ENCODE assay signal across 8 cellular contexts in genomic region chrX:47513034-47513696, GRCh38. TPM values are rescaled to one million over a fixed set of nuclear protein-coding genes. Genes with fewer than 3 reads are reported as not detected.
DNase-seq lines count a peak whose midpoint lies in the region; ATAC-seq, FAIRE-seq and TF ChIP-seq lines count a peak whose summit lies in the region.
"Not testable (repeated sequence)": the region's sequence is repeated elsewhere in the genome, so short reads cannot be mapped to it uniquely, and the experiment has no call there.

No MANE protein-coding gene starts in this region.

- not testable (repeated sequence) for TF ChIP-seq EP300 in GM12878 (IDR thresholded peaks at IDR 0.05; ENCODE audit: borderline replicate concordance in 1 of 2, control insufficient read depth in 1 of 2, low read depth in 2 of 2, low read length in 2 of 2)

- H2AFZ ChIP-seq in GM23248 (0 out of 2 replicates have a peak overlapping the region, but pooled peaks have one; percentile 51), GM12878 (ENCODE audit: control insufficient read depth, low read depth, low read length) (peak overlapping the region; percentile 80)

- H3K4me3 ChIP-seq in CD8-positive, alpha-beta memory T cell (ENCODE audit: low read length) = peak overlapping the region; percentile 53
- H3K4me3 ChIP-seq in GM23248 (peak overlapping the region; percentile 53), GM12878 (peak overlapping the region; percentile 38; the same call in 1 of the 2 replicates)
- H3K4me3 ChIP-seq in naive thymus-derived CD4-positive, alpha-beta T cell (ENCODE audit: low read length) = peak overlapping the region; percentile 62

- WGBS in GM23248 (ENCODE audit: low coverage in 1 of 2, low lambda C conversion rate in 2 of 2, missing lambda C conversion rate in 2 of 2), 2 experiments = 13 to 15% methylated on average over 4 to 17 of the region's 67 CpGs
- 32% methylated on average over 21 of the region's 67 CpGs for WGBS in GM12878 (ENCODE audit: insufficient coverage, insufficient replicate concordance, low lambda C conversion rate, missing lambda C conversion rate)

- peak overlapping the region in 5 of 8 donors; percentile 20 to 80 (median 61) for H3K27ac Mint-ChIP-seq in CD8-positive, alpha-beta memory T cell
- H3K27ac Mint-ChIP-seq in IgD-negative memory B cell = peak overlapping the region; percentile 2 to 82 (median 82)
- 0 out of 2 replicates have a peak overlapping the region, but pooled peaks have one; percentile 86 for H3K27ac Mint-ChIP-seq in WTC11
- peak overlapping the region; percentile 72 for H3K27ac Mint-ChIP-seq in glutamatergic neuron (ENCODE audit: unreplicated experiment)
- peak overlapping the region in 5 of 9 donors; percentile 46 to 71 (median 68) for H3K27ac Mint-ChIP-seq in naive thymus-derived CD4-positive, alpha-beta T cell

- H3K9ac ChIP-seq in GM23248 = peak overlapping the region; percentile 57
- H3K9ac ChIP-seq in GM12878 (ENCODE audit: control insufficient read depth, insufficient read depth, low read length) = not testable (repeated sequence)

- in situ Hi-C loops in GM23248 (cut with MboI); GM12878 (cut with MboI): not testable (repeated sequence)

- not testable (repeated sequence) for H3K4me1 ChIP-seq in CD8-positive, alpha-beta memory T cell (ENCODE audit: insufficient read depth, low read length); GM12878 (ENCODE audit: control insufficient read depth, insufficient read depth, low read length); naive thymus-derived CD4-positive, alpha-beta T cell (ENCODE audit: control insufficient read depth in 2 of 2, insufficient read depth in 2 of 2, low read length in 2 of 2)
- peaks cover 29% of the 10 kb centered on the region for H3K4me1 ChIP-seq in GM23248 (ENCODE audit: insufficient read depth)

- TF ChIP-seq POLR2A in GM12878 (IDR thresholded peaks at IDR 0.05; ENCODE audit: low read depth, low read length) = not testable (repeated sequence)

- not testable (repeated sequence) for TF ChIP-seq CTCF in WTC11 (IDR thresholded peaks at IDR 0.05); GM12878 (IDR thresholded peaks at IDR 0.05 in 2 of 3, conservative IDR thresholded peaks at IDR 0.05 in 1 of 3; ENCODE audit: control insufficient read depth in 2 of 3, extremely low read depth in 1 of 3, insufficient read depth in 1 of 3, low read depth in 3 of 3, low read length in 3 of 3); glutamatergic neuron (IDR thresholded peaks at IDR 0.05; ENCODE audit: partially characterized antibody, unreplicated experiment)

- DNase-seq in CD8-positive, alpha-beta memory T cell = peak in 3 of 5 donors; percentile 4 to 36 (median 14)
- not testable (repeated sequence) for DNase-seq in GM23248; GM12878 (ENCODE audit: low read depth, low spot score)
- DNase-seq in WTC11 (ENCODE audit: low spot score) = peak; percentile 16
- DNase-seq in glutamatergic neuron = peak; percentile 33
- DNase-seq in naive thymus-derived CD4-positive, alpha-beta T cell = peak in 6 of 9 donors; percentile 5 to 21 (median 10)
- DNase-seq in stimulated activated naive CD8-positive, alpha-beta T cell treated with anti-CD3 and anti-CD28 coated beads, Interleukin-15, Interleukin-2, amounts not matched to agents 100 U/mL and 50 U/mL, for 24 hours = peak; percentile 7

- not testable (repeated sequence) for H3K27ac ChIP-seq in CD8-positive, alpha-beta memory T cell (ENCODE audit: low read depth, low read length); GM12878 (ENCODE audit: control insufficient read depth, insufficient read depth)
- H3K27ac ChIP-seq in GM23248 = peak overlapping the region; percentile 85; the same call in 1 of the 2 replicates
- H3K27ac ChIP-seq in naive thymus-derived CD4-positive, alpha-beta T cell (ENCODE audit: low read depth, low read length) = peak overlapping the region; percentile 7

- H3K4me2 ChIP-seq in GM23248 (ENCODE audit: unreplicated experiment) = peak overlapping the region; percentile 53
- H3K4me2 ChIP-seq in GM12878 (ENCODE audit: control insufficient read depth, insufficient read depth) = peak overlapping the region; percentile 77

- H3K79me2 ChIP-seq in GM23248 (ENCODE audit: insufficient read depth); GM12878 (ENCODE audit: control insufficient read depth, insufficient read depth, low read length): not testable (repeated sequence)

- not testable (repeated sequence) for FAIRE-seq in GM12878 (lab: Jason Lieb, UNC)

- not testable (repeated sequence) for H3K36me3 ChIP-seq in CD8-positive, alpha-beta memory T cell (ENCODE audit: insufficient read depth, low read length); GM23248 (ENCODE audit: low read depth); GM12878 (ENCODE audit: control insufficient read depth in 2 of 2, insufficient read depth in 2 of 2, low read length in 1 of 2); naive thymus-derived CD4-positive, alpha-beta T cell (ENCODE audit: control insufficient read depth in 2 of 3, insufficient read depth in 3 of 3, low read length in 3 of 3)

- RAD21 ChIA-PET in GM12878 (lab: Charles Lee; ENCODE audit: unreplicated experiment) = not testable (repeated sequence)

- not testable (repeated sequence) for H4K20me1 ChIP-seq in GM23248 (ENCODE audit: insufficient read depth); GM12878 (ENCODE audit: control insufficient read depth, insufficient read depth)

- not testable (repeated sequence) for H3K27me3 ChIP-seq in CD8-positive, alpha-beta memory T cell (ENCODE audit: insufficient read depth, low read length, poor library complexity, severe bottlenecking); GM23248 (replicated peaks; ENCODE audit: insufficient read depth); GM12878 (replicated peaks in 1 of 2; ENCODE audit: control insufficient read depth in 2 of 2, insufficient read depth in 2 of 2, low read length in 1 of 2); naive thymus-derived CD4-positive, alpha-beta T cell (ENCODE audit: control insufficient read depth in 2 of 2, insufficient read depth in 2 of 2, low read length in 2 of 2)

- BruUV-seq in GM12878 (replicated peaks; lab: Mats Ljungman, UMichigan) = not testable (repeated sequence)

- intact Hi-C loops in GM12878 (cut with micrococcal nuclease; ENCODE audit: unreplicated experiment); naive thymus-derived CD4-positive, alpha-beta T cell (cut with micrococcal nuclease): not testable (repeated sequence)

- ATAC-seq in WTC11 (peak; percentile 93), GM12878 (peak; percentile 82)
- ATAC-seq in naive thymus-derived CD4-positive, alpha-beta T cell = peak; percentile 76
- peak; percentile 46 for ATAC-seq in stimulated activated naive CD8-positive, alpha-beta T cell treated with anti-CD3 and anti-CD28 coated beads, Interleukin-15, Interleukin-2, amounts not matched to agents 100 U/mL and 50 U/mL, for 24 hours

- H3K36me3 Mint-ChIP-seq in CD8-positive, alpha-beta memory T cell; IgD-negative memory B cell; WTC11; glutamatergic neuron (ENCODE audit: unreplicated experiment); naive thymus-derived CD4-positive, alpha-beta T cell: not testable (repeated sequence)

- POLR2A ChIA-PET in CD8-positive, alpha-beta memory T cell (lab: Charles Lee) = interaction anchor here (0.6 kb wide), 3 partner anchors 14 to 254 kb away, joined by 3 read pairs; no protein-coding TSS in a partner anchor
- POLR2A ChIA-PET in WTC11 (lab: Charles Lee) (interaction anchor here (0.6 kb wide), 1 partner anchor 12 kb away, joined by 4 read pairs; no protein-coding TSS in a partner anchor), GM12878 (lab: Charles Lee) (interaction anchor here (0.6 to 0.9 kb wide), 4 partner anchors 10 to 714 kb away, joined by 3 to 6 read pairs (median 4); no protein-coding TSS in a partner anchor)
- POLR2A ChIA-PET in naive thymus-derived CD4-positive, alpha-beta T cell (lab: Charles Lee) = not testable (repeated sequence)

- H3K9me3 Mint-ChIP-seq in CD8-positive, alpha-beta memory T cell; IgD-negative memory B cell; WTC11; glutamatergic neuron (ENCODE audit: unreplicated experiment); naive thymus-derived CD4-positive, alpha-beta T cell: not testable (repeated sequence)

- SMC1A ChIA-PET in GM12878 (lab: Charles Lee; ENCODE audit: uncharacterized antibody, unreplicated experiment) = interaction anchor here (1.0 to 1.4 kb wide), 4 partner anchors 9 to 16 kb away, joined by 3 to 4 read pairs (median 3); no protein-coding TSS in a partner anchor

- H3K27me3 Mint-ChIP-seq in CD8-positive, alpha-beta memory T cell = peaks cover 0 to 12% of the 10 kb centered on the region in 2 donors
- not testable (repeated sequence) for H3K27me3 Mint-ChIP-seq in IgD-negative memory B cell; WTC11 (ENCODE audit: low read depth); glutamatergic neuron (ENCODE audit: unreplicated experiment)
- H3K27me3 Mint-ChIP-seq in naive thymus-derived CD4-positive, alpha-beta T cell = peaks cover 0 to 12% (median 0%) of the 10 kb centered on the region in 5 donors

- H3K4me1 Mint-ChIP-seq in CD8-positive, alpha-beta memory T cell = peaks cover 4 to 23% (median 12%) of the 10 kb centered on the region in 3 donors
- H3K4me1 Mint-ChIP-seq in IgD-negative memory B cell (peaks cover 4 to 12% (median 9%) of the 10 kb centered on the region in 3 donors), WTC11 (peaks cover 13% of the 10 kb centered on the region)
- not testable (repeated sequence) for H3K4me1 Mint-ChIP-seq in glutamatergic neuron (ENCODE audit: low read depth, unreplicated experiment)
- peaks cover 5 to 22% (median 11%) of the 10 kb centered on the region in 7 donors for H3K4me1 Mint-ChIP-seq in naive thymus-derived CD4-positive, alpha-beta T cell

- peaks cover 11% of the 10 kb centered on the region; the same call in 1 of the 2 replicates for H3F3A ChIP-seq in GM23248 (ENCODE audit: insufficient read depth)

- H3K9me2 ChIP-seq in GM23248 (ENCODE audit: insufficient read depth) = not testable (repeated sequence)

- H3K4me3 Mint-ChIP-seq in CD8-positive, alpha-beta memory T cell = peak overlapping the region; percentile 64 to 96 (median 85)
- H3K4me3 Mint-ChIP-seq in IgD-negative memory B cell = peak overlapping the region; percentile 86 to 93 (median 91)
- H3K4me3 Mint-ChIP-seq in WTC11 = peak overlapping the region; percentile 86
- H3K4me3 Mint-ChIP-seq in glutamatergic neuron (ENCODE audit: unreplicated experiment) = peak overlapping the region; percentile 91
- peak overlapping the region; percentile 74 to 91 (median 88) for H3K4me3 Mint-ChIP-seq in naive thymus-derived CD4-positive, alpha-beta T cell

- TF ChIP-seq RAD21 in GM12878 (IDR thresholded peaks at IDR 0.05; ENCODE audit: insufficient read depth, low read depth, low read length) = not testable (repeated sequence)

- CTCF ChIA-PET in CD8-positive, alpha-beta memory T cell (lab: Charles Lee) = interaction anchor here (0.7 kb wide), 1 partner anchor 280 kb away, joined by 3 read pairs; no protein-coding TSS in a partner anchor
- CTCF ChIA-PET in WTC11 (lab: Charles Lee); naive thymus-derived CD4-positive, alpha-beta T cell (lab: Charles Lee): not testable (repeated sequence)
- CTCF ChIA-PET in GM12878 (lab: Yijun Ruan, JAX) = interaction anchor here (1.0 to 2.3 kb wide), 2 partner anchors 10 to 16 kb away, joined by 4 to 8 read pairs; no protein-coding TSS in a partner anchor

- not testable (repeated sequence) for H3K9me3 ChIP-seq in CD8-positive, alpha-beta memory T cell (ENCODE audit: low read length); GM23248 (ENCODE audit: low read depth); GM12878 (replicated peaks; ENCODE audit: control insufficient read depth, insufficient read depth, low read length); naive thymus-derived CD4-positive, alpha-beta T cell (ENCODE audit: control insufficient read depth in 2 of 3, low read length in 3 of 3)

RNA-seq across cellular contexts. Expression of gene ZNF41, which starts 30.1 kb away (rescaled TPM):
- 10 to 100 TPM; 11.9 TPM for total RNA-seq in CD8-positive, alpha-beta memory T cell
- polyA plus RNA-seq in CD8-positive, alpha-beta memory T cell = 7.0 TPM
- 7.1 and 8.5 TPM in 2 replicates for total RNA-seq in GM23248 (2014; rRNA removed; shearing (Covaris generic))
- polyA plus RNA-seq in GM23248 (2016; fragmentation: Nextera tagmentation; extraction: Ambion mirVana) (6.1 and 6.3 TPM in 2 replicates), IgD-negative memory B cell (8.6 TPM), GM12878 (2011; rRNA removed) (7.1 and 8.2 TPM in 2 replicates), GM12878 (2014; fragmentation: Illumina TruSeq; extraction: Trizol) (10.1 and 11.3 TPM in 2 replicates), GM12878 (2014; fragmentation: Nextera tagmentation; extraction: Ambion mirVana) (1 to 10 TPM in 1 of 2 experiments, under 1 TPM in 1; 0.95 to 1.2 TPM), GM12878 (2014; rRNA removed) (5.1 and 6.4 TPM in 2 replicates), GM12878 (2016; fragmentation: Nextera tagmentation; extraction: Ambion mirVana) (1 to 10 TPM; 7.8 to 8.8 TPM)
- total RNA-seq in WTC11 (2021) (4.9 to 6.7 TPM (median 6.6 TPM) in 3 replicates), GM12878 (2014; rRNA removed) (6.4 and 9.5 TPM in 2 replicates), GM12878 (2014; rRNA removed; fragmentation: Illumina TruSeq; extraction: Trizol) (9.5 and 10.6 TPM in 2 replicates), GM12878 (2021) (7.1 and 8.8 TPM in 2 replicates), glutamatergic neuron (ENCODE audit: unreplicated experiment) (7.6 TPM)
- total RNA-seq in GM12878 (2013; cell fraction: nucleolus; rRNA removed) = 13.8 and 16.6 TPM in 2 replicates
- 2.2 TPM for polyA plus RNA-seq in GM12878 (2011; ENCODE audit: low read depth)
- 4.1 and 4.9 TPM in 2 replicates for polyA plus RNA-seq in GM12878 (2011; cell fraction: cytosol; rRNA removed)
- polyA plus RNA-seq in GM12878 (2011; cell fraction: nucleus; rRNA removed) = 4.3 and 4.4 TPM in 2 replicates
- polyA plus RNA-seq in GM12878 (2012) = 2.8 and 3.0 TPM in 2 replicates
- polyA minus RNA-seq in GM12878 (2011; rRNA and poly(A)+ RNA removed) = 8.5 and 13.9 TPM in 2 replicates
- polyA minus RNA-seq in GM12878 (2011; cell fraction: cytosol; rRNA and poly(A)+ RNA removed) = 3.7 and 4.8 TPM in 2 replicates
- polyA minus RNA-seq in GM12878 (2011; cell fraction: nucleus; rRNA and poly(A)+ RNA removed) = 2.4 and 3.4 TPM in 2 replicates
- total RNA-seq in naive thymus-derived CD4-positive, alpha-beta T cell = 10 to 100 TPM in 4 of 5 experiments, 1 to 10 TPM in 1; 7.5 to 17.8 (median 14.7) TPM
- polyA plus RNA-seq in naive thymus-derived CD4-positive, alpha-beta T cell = 10 to 100 TPM in 1 of 2 donors, 1 to 10 TPM in 1; 4.8 to 10.6 TPM

RNA-seq across cellular contexts. Expression of gene ARAF, which starts 47.8 kb away (rescaled TPM):
- total RNA-seq in CD8-positive, alpha-beta memory T cell = 10 to 100 TPM; 85.0 to 88.6 TPM
- polyA plus RNA-seq in CD8-positive, alpha-beta memory T cell = 99.4 TPM
- 21.4 and 32.0 TPM in 2 replicates for total RNA-seq in GM23248 (2014; rRNA removed; shearing (Covaris generic))
- polyA plus RNA-seq in GM23248 (2016; fragmentation: Nextera tagmentation; extraction: Ambion mirVana) (74.8 and 78.0 TPM in 2 replicates), IgD-negative memory B cell (93.7 TPM), GM12878 (2011; rRNA removed) (20.7 and 43.0 TPM in 2 replicates), GM12878 (2014; fragmentation: Illumina TruSeq; extraction: Trizol) (26.3 and 35.2 TPM in 2 replicates), GM12878 (2014; fragmentation: Nextera tagmentation; extraction: Ambion mirVana) (10 to 100 TPM in 1 of 2 experiments, 1 to 10 TPM in 1; 5.0 to 13.3 TPM), GM12878 (2014; rRNA removed) (43.8 and 55.4 TPM in 2 replicates), GM12878 (2016; fragmentation: Nextera tagmentation; extraction: Ambion mirVana) (10 to 100 TPM; 74.6 to 79.2 TPM)
- total RNA-seq in WTC11 (2021) (52.5 to 55.8 TPM (median 55.1 TPM) in 3 replicates), GM12878 (2014; rRNA removed) (22.2 and 25.2 TPM in 2 replicates), GM12878 (2014; rRNA removed; fragmentation: Illumina TruSeq; extraction: Trizol) (20.0 and 22.3 TPM in 2 replicates), GM12878 (2021) (58.3 and 60.2 TPM in 2 replicates), glutamatergic neuron (ENCODE audit: unreplicated experiment) (25.5 TPM)
- total RNA-seq in GM12878 (2013; cell fraction: nucleolus; rRNA removed) = 26.6 and 27.5 TPM in 2 replicates
- polyA plus RNA-seq in GM12878 (2011; ENCODE audit: low read depth) = 20.3 TPM
- 40.0 and 41.8 TPM in 2 replicates for polyA plus RNA-seq in GM12878 (2011; cell fraction: cytosol; rRNA removed)
- polyA plus RNA-seq in GM12878 (2011; cell fraction: nucleus; rRNA removed) = 102 and 103 TPM in 2 replicates
- 48.2 and 53.3 TPM in 2 replicates for polyA plus RNA-seq in GM12878 (2012)
- 48.6 and 50.8 TPM in 2 replicates for polyA minus RNA-seq in GM12878 (2011; rRNA and poly(A)+ RNA removed)
- 13.9 and 21.6 TPM in 2 replicates for polyA minus RNA-seq in GM12878 (2011; cell fraction: cytosol; rRNA and poly(A)+ RNA removed)
- polyA minus RNA-seq in GM12878 (2011; cell fraction: nucleus; rRNA and poly(A)+ RNA removed) = 24.3 and 37.5 TPM in 2 replicates
- 100 to 1,000 TPM in 4 of 5 experiments, 10 to 100 TPM in 1; 87.3 to 130 (median 118) TPM for total RNA-seq in naive thymus-derived CD4-positive, alpha-beta T cell
- polyA plus RNA-seq in naive thymus-derived CD4-positive, alpha-beta T cell = 100 to 1,000 TPM in 1 of 2 donors, 10 to 100 TPM in 1; 74.7 to 102 TPM
